8 cellular contexts compared by ENCODE assay signal in the genomic region with DNA sequence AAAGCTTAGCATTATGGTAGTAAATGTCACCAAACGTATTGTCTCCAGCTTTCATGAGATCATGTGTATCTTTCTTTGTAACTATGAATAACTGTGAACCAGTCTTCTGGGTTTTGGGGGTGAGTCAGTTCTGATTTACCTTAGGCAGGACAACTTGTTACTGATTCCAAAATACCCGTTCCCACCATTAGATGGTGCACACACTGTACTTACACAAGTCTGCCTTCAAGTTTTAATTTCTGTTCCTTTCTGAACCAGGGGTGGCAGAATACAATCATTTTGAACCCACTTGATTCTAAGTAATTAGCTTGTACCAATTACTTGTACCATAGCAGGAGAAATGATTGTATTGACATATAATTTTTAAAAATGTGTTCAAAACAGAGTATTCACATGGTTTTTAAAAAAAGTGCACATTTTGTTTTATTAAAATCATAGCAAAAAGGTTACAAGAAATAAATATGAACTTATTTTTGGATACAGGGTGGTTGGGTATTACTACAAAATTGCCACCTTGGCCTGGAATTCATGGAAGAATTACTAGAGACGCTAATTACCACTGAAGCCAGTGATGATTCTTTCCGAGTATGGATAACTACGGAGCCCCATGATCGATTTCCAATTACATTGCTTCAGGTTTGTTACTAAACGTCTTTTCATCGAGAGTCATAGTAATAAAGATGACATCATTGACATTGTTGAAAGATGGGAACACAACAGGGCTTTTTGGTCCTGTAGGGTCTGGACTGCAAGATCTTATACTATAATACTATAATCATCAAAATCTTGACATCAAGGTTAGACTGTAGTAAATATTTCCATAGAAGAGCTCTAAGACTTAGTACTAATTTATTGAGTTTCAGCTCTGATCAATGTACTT.
DNase-seq lines count a peak whose midpoint lies in the region; ATAC-seq and TF ChIP-seq lines count a peak whose summit lies in the region.

No MANE protein-coding gene starts in this region.

- H3K36me3 Mint-ChIP-seq in activated naive CD8-positive, alpha-beta T cell treated with anti-CD3 and anti-CD28 coated beads, Interleukin-2, amount 10 ng/mL, durations not matched to agents 7 days and 5 days: no peaks in the 10 kb centered on the region

- H3K9me3 ChIP-seq in HAP-1 (no peaks in the 10 kb centered on the region), sigmoid colon (no peaks in the 10 kb centered on the region)

- peaks cover 44% of the 10 kb centered on the region for H3K27me3 Mint-ChIP-seq in activated naive CD8-positive, alpha-beta T cell treated with anti-CD3 and anti-CD28 coated beads, Interleukin-2, amount 10 ng/mL, durations not matched to agents 7 days and 5 days

- H3K4me1 ChIP-seq in HAP-1 (no peaks in the 10 kb centered on the region), sigmoid colon (peaks cover 0 to 25% (median 11%) of the 10 kb centered on the region in 4 donors)

- H3K36me3 ChIP-seq in HAP-1 (replicated peaks) (no peaks in the 10 kb centered on the region), sigmoid colon (no peaks in the 10 kb centered on the region)

- no peak overlapping the region for H3K4me3 Mint-ChIP-seq in activated naive CD8-positive, alpha-beta T cell treated with anti-CD3 and anti-CD28 coated beads, Interleukin-2, amount 10 ng/mL, durations not matched to agents 7 days and 5 days

- no peak overlapping the region for H3K27ac Mint-ChIP-seq in activated naive CD8-positive, alpha-beta T cell treated with anti-CD3 and anti-CD28 coated beads, Interleukin-2, amount 10 ng/mL, durations not matched to agents 7 days and 5 days

- in situ Hi-C loops in HAP-1 (cut with MboI; ENCODE audit: low sequenced_read_pairs): loop anchor here (10.0 kb wide), 1 partner anchor 331 kb away; no protein-coding TSS in a partner anchor

- H3K27me3 ChIP-seq in HAP-1 (ENCODE audit: low read depth) (peaks cover 6% of the 10 kb centered on the region; the same call in 1 of the 2 replicates), sigmoid colon (peaks cover 0 to 6% (median 0%) of the 10 kb centered on the region in 3 donors)

- H3K27ac ChIP-seq in sigmoid colon: no peak overlapping the region

- ATAC-seq in activated naive CD8-positive, alpha-beta T cell treated with anti-CD3 and anti-CD28 coated beads, Interleukin-2, amount 10 ng/mL, durations not matched to agents 7 days and 5 days (ENCODE audit: low read depth): peak; percentile 72
- ATAC-seq in left cardiac atrium (peak; percentile 31 to 77), GM18858 (IDR thresholded peaks at IDR 0.05; ENCODE audit: unreplicated experiment) (no peak), GM18520 (IDR thresholded peaks at IDR 0.05; ENCODE audit: unreplicated experiment) (no peak)

- no peaks in the 10 kb centered on the region for H3K9me3 Mint-ChIP-seq in activated naive CD8-positive, alpha-beta T cell treated with anti-CD3 and anti-CD28 coated beads, Interleukin-2, amount 10 ng/mL, durations not matched to agents 7 days and 5 days

- DNase-seq in DMS53 (lab: John Stamatoyannopoulos, UW): peak; percentile 81
- DNase-seq in HAP-1 (ENCODE audit: low spot score in 2 of 2): peak; percentile 35 to 63
- peak; percentile 60 for DNase-seq in NCI-H446 treated with DMSO at 0.1 percent for 48 hours (lab: John Stamatoyannopoulos, UW)
- DNase-seq in activated naive CD8-positive, alpha-beta T cell treated with anti-CD3 and anti-CD28 coated beads, Interleukin-2, amount 10 ng/mL, durations not matched to agents 7 days and 5 days: no peak
- no peak for DNase-seq in left cardiac atrium
- no peak for DNase-seq in sigmoid colon

- no peak for TF ChIP-seq EP300 in sigmoid colon (IDR thresholded peaks at IDR 0.05)

- TF ChIP-seq POLR2A in sigmoid colon (IDR thresholded peaks at IDR 0.05): no peak

- peak; percentile 42 to 65 (median 54) for TF ChIP-seq CTCF in sigmoid colon (IDR thresholded peaks at IDR 0.05)

- H3K4me1 Mint-ChIP-seq in activated naive CD8-positive, alpha-beta T cell treated with anti-CD3 and anti-CD28 coated beads, Interleukin-2, amount 10 ng/mL, durations not matched to agents 7 days and 5 days: no peaks in the 10 kb centered on the region

- POLR2A ChIA-PET in activated naive CD8-positive, alpha-beta T cell treated with anti-CD3 and anti-CD28 coated beads, Interleukin-2, amount 10 ng/mL, durations not matched to agents 7 days and 5 days (lab: Charles Lee): no interaction called here

- H3K4me3 ChIP-seq in HAP-1 (no peak overlapping the region), sigmoid colon (no peak overlapping the region)

- WGBS in sigmoid colon, 2 donors: 47 to 68% methylated on average over 8 of the region's 8 CpGs

- intact Hi-C loops in left cardiac atrium (cut with DNase I): loop anchor here (2.0 to 10.0 kb wide), 3 partner anchors 131 to 331 kb away; no protein-coding TSS in a partner anchor
- intact Hi-C loops in sigmoid colon (cut with DNase I): loop anchor here (2.0 kb wide), 1 partner anchor 329 kb away; no protein-coding TSS in a partner anchor

Comparison
In these comparisons a context has a peak if more than half of its experiments do, and no peak if none do; other contexts are left out.
1. DNase-seq: peak in DMS53 (single experiment), HAP-1 (2 of 2) and NCI-H446 treated with DMSO at 0.1 percent for 48 hours (single experiment); none in activated naive CD8-positive, alpha-beta T cell treated with anti-CD3 and anti-CD28 coated beads, Interleukin-2, amount 10 ng/mL, durations not matched to agents 7 days and 5 days (single experiment), left cardiac atrium (single experiment) and sigmoid colon (single experiment).
2. ATAC-seq: peak in activated naive CD8-positive, alpha-beta T cell treated with anti-CD3 and anti-CD28 coated beads, Interleukin-2, amount 10 ng/mL, durations not matched to agents 7 days and 5 days (single experiment) and left cardiac atrium (2 of 2); none in GM18858 (single experiment) and GM18520 (single experiment).